In the genomic region with DNA sequence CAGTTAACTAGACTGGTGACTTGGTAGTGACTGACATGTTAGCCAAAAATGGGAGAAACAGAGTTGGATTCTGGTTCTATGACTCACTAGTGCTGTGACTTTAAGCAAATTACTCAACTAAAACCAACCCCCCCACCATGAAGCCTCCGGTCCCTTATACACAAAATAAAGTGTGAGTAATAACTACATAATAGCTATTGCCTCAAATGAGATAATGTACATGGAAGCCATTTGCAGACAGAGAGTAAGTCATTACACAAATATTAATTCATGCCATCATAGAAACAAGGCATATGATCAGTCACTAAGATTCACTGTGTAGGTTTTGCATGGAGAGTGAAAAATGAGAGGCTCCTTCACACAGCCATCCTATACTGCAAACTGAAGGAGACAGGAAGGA, we compare ENCODE assay signal across 8 cellular contexts.
DNase-seq lines count a peak whose midpoint lies in the region; ATAC-seq and TF ChIP-seq lines count a peak whose summit lies in the region.

No MANE protein-coding gene starts in this region.

- DNase-seq in AG10803 (ENCODE audit: low read depth) (peak; percentile 85), kidney glomerular epithelial cell (lab: John Stamatoyannopoulos, UW) (peak; percentile 86), type B pancreatic cell (ENCODE audit: extremely low spot score, unreplicated experiment) (no peak), inferior parietal cortex (ENCODE audit: extremely low spot score) (no peak)

- peaks cover 82% of the 10 kb centered on the region for H3K4me1 Mint-ChIP-seq in activated naive CD8-positive, alpha-beta T cell (ENCODE audit: low read depth)
- H3K4me1 Mint-ChIP-seq in type B pancreatic cell (ENCODE audit: unreplicated experiment) = peaks cover 5% of the 10 kb centered on the region

- H3K27ac ChIP-seq in HEK293 (ENCODE audit: extremely low read depth, low read depth, low read length) = no peak overlapping the region

- TF ChIP-seq CTCF in AG10803 (conservative IDR thresholded peaks at IDR 0.05; ENCODE audit: low read length) = no peak
- no peak for TF ChIP-seq CTCF in HEK293 (tag by site-specific recombination; IDR thresholded peaks at IDR 0.05)
- no peak for TF ChIP-seq CTCF in type B pancreatic cell (conservative IDR thresholded peaks at IDR 0.05)

- no peaks in the 10 kb centered on the region for H3K27me3 Mint-ChIP-seq in activated naive CD8-positive, alpha-beta T cell
- no peaks in the 10 kb centered on the region for H3K27me3 Mint-ChIP-seq in type B pancreatic cell

- H3K36me3 Mint-ChIP-seq in activated naive CD8-positive, alpha-beta T cell = peaks cover 32% of the 10 kb centered on the region
- no peaks in the 10 kb centered on the region for H3K36me3 Mint-ChIP-seq in type B pancreatic cell

- POLR2A ChIA-PET in HEK293 (lab: Yijun Ruan, JAX) = no interaction called here

- H3K4me3 ChIP-seq in AG10803 (ENCODE audit: low read length) (no peak overlapping the region), HEK293 (ENCODE audit: low read depth, low read length) (no peak overlapping the region)

- peak overlapping the region; percentile 27 for H3K4me3 Mint-ChIP-seq in activated naive CD8-positive, alpha-beta T cell
- no peak overlapping the region for H3K4me3 Mint-ChIP-seq in type B pancreatic cell

- H3K4me1 ChIP-seq in HEK293 (ENCODE audit: control insufficient read depth, insufficient read depth, low read length) = no peaks in the 10 kb centered on the region

- H3K9me3 ChIP-seq in HEK293 (ENCODE audit: control insufficient read depth, insufficient read depth, low read depth, low read length) = no peaks in the 10 kb centered on the region

- H3K9me3 Mint-ChIP-seq in activated naive CD8-positive, alpha-beta T cell (ENCODE audit: low read depth) = peaks cover 7% of the 10 kb centered on the region
- H3K9me3 Mint-ChIP-seq in type B pancreatic cell = no peaks in the 10 kb centered on the region

- no peaks in the 10 kb centered on the region for H3K36me3 ChIP-seq in HEK293 (ENCODE audit: control insufficient read depth in 2 of 2, insufficient read depth in 1 of 2, low read length in 2 of 2)

- peak overlapping the region; percentile 85 for H3K27ac Mint-ChIP-seq in activated naive CD8-positive, alpha-beta T cell
- H3K27ac Mint-ChIP-seq in type B pancreatic cell = no peak overlapping the region

- ATAC-seq in GM21526 (IDR thresholded peaks at IDR 0.05; ENCODE audit: low FRiP score, unreplicated experiment) (no peak), HG03045 (IDR thresholded peaks at IDR 0.05; ENCODE audit: unreplicated experiment) (no peak)

- CTCF ChIA-PET in HEK293 (lab: Yijun Ruan, JAX) = interaction anchor here (0.6 to 1.3 kb wide), 2 partner anchors 10 to 46 kb away, joined by 4 read pairs; no protein-coding TSS in a partner anchor

TF ChIP-seq in HEK293, 187 proteins besides CTCF, POLR2A, EP300 and RAD21:
- TF ChIP-seq ZNF837 (tag by site-specific recombination; IDR thresholded peaks at IDR 0.05) (no peak), ZNF660 (tag by site-specific recombination; IDR thresholded peaks at IDR 0.05) (0 out of 2 replicates have a peak, but pooled peaks have one; percentile 20), ZNF830 (tag by site-specific recombination; IDR thresholded peaks at IDR 0.05; ENCODE audit: low read depth) (no peak), ZNF366 (tag by site-specific recombination; conservative IDR thresholded peaks at IDR 0.05) (peak; percentile 57), ZNF184 (tag by site-specific recombination; IDR thresholded peaks at IDR 0.05) (0 out of 2 replicates have a peak, but pooled peaks have one; percentile 19), ZNF629 (tag by site-specific recombination; IDR thresholded peaks at IDR 0.05) (peak; percentile 88), ZNF658 (tag by site-specific recombination; IDR thresholded peaks at IDR 0.05) (no peak), IKZF3 (tag by site-specific recombination; IDR thresholded peaks at IDR 0.05) (no peak), ZNF223 (tag by site-specific recombination; IDR thresholded peaks at IDR 0.05) (no peak), ZEB2 (tag by site-specific recombination; IDR thresholded peaks at IDR 0.05) (peak; percentile 60; the same call in 1 of the 2 replicates), ZNF654 (tag by site-specific recombination; IDR thresholded peaks at IDR 0.05; ENCODE audit: low read depth) (no peak), ZNF560 (tag by site-specific recombination; IDR thresholded peaks at IDR 0.05; ENCODE audit: borderline replicate concordance) (no peak), MYNN (tag by site-specific recombination; IDR thresholded peaks at IDR 0.05; ENCODE audit: borderline replicate concordance) (no peak)
- TF ChIP-seq, protein P1, sequence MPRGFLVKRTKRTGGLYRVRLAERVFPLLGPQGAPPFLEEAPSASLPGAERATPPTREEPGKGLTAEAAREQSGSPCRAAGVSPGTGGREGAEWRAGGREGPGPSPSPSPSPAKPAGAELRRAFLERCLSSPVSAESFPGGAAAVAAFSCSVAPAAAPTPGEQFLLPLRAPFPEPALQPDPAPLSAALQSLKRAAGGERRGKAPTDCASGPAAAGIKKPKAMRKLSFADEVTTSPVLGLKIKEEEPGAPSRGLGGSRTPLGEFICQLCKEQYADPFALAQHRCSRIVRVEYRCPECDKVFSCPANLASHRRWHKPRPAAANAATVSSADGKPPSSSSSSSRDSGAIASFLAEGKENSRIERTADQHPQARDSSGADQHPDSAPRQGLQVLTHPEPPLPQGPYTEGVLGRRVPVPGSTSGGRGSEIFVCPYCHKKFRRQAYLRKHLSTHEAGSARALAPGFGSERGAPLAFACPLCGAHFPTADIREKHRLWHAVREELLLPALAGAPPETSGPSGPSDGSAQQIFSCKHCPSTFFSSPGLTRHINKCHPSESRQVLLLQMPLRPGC (tag by site-specific recombination; IDR thresholded peaks at IDR 0.05) = peak; percentile 36; the same call in 1 of the 2 replicates
- TF ChIP-seq, protein P2, sequence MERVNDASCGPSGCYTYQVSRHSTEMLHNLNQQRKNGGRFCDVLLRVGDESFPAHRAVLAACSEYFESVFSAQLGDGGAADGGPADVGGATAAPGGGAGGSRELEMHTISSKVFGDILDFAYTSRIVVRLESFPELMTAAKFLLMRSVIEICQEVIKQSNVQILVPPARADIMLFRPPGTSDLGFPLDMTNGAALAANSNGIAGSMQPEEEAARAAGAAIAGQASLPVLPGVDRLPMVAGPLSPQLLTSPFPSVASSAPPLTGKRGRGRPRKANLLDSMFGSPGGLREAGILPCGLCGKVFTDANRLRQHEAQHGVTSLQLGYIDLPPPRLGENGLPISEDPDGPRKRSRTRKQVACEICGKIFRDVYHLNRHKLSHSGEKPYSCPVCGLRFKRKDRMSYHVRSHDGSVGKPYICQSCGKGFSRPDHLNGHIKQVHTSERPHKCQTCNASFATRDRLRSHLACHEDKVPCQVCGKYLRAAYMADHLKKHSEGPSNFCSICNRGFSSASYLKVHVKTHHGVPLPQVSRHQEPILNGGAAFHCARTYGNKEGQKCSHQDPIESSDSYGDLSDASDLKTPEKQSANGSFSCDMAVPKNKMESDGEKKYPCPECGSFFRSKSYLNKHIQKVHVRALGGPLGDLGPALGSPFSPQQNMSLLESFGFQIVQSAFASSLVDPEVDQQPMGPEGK (tag by site-specific recombination; IDR thresholded peaks at IDR 0.05) = 0 out of 2 replicates have a peak, but pooled peaks have one; percentile 23

Comparison
In these comparisons a context has a peak if more than half of its experiments do, and no peak if none do; other contexts are left out.
1. DNase-seq: peak in AG10803 (single experiment) and kidney glomerular epithelial cell (single experiment); none in type B pancreatic cell (single experiment) and inferior parietal cortex (single experiment).